Comparison of ENCODE assay signal across 28 cellular contexts in genomic region chr1:36467708-36468455, GRCh38. TPM values are rescaled to one million over a fixed set of nuclear protein-coding genes. Genes with fewer than 3 reads are reported as not detected.
DNase-seq lines count a peak whose midpoint lies in the region; ATAC-seq and TF ChIP-seq lines count a peak whose summit lies in the region.
"Had no signal": no experiment of that assay in that cellular context is flagged by ENCODE, and none has a peak within 500 bp of the region (broad histone marks: within the 10 kb centered on the region; RNA-seq: fewer than 3 reads in every experiment).

No MANE protein-coding gene starts in this region.

- DNase-seq in CD14-positive monocyte (ENCODE audit: low spot score) (no peak), neural progenitor cell (ENCODE audit: low spot score) (no peak), NCI-H187 (lab: John Stamatoyannopoulos, UW) (no peak), NCI-H510A (lab: John Stamatoyannopoulos, UW) (no peak)
- DNase-seq in stimulated activated effector memory CD8-positive, alpha-beta T cell treated with anti-CD3 and anti-CD28 coated beads, Interleukin-12 subunit alpha, Interleukin-12 subunit beta, amount 100 ng/mL, for 72 hours (ENCODE audit: low spot score in 2 of 2): no peak
- DNase-seq: CD4-positive, CD25-positive, alpha-beta regulatory T cell; DMS153; DND-41; NCI-H1092; NCI-H1417 treated with DMSO at 0.1 percent for 48 hours; NCI-H1694 treated with DMSO at 0.1 percent for 48 hours; NCI-H2081 treated with DMSO at 0.1 percent for 48 hours; NCI-H2171 treated with DMSO at 0.1 percent for 48 hours; NCI-H526; NCI-H82; NK-92 treated with Interleukin-12 subunit alpha and Interleukin-12 subunit beta, amount 100 ng/mL, for 24 hours; SJCRH30 had no signal

- intact Hi-C loops in CD14-positive monocyte (cut with micrococcal nuclease): no loop called here
- intact Hi-C loops in dendritic cell treated with granulocyte-macrophage colony-stimulating factor and Interleukin-4, amounts not matched to agents 40 ng/mL and 50 ng/mL, for 4 days (cut with micrococcal nuclease): no loop called here

- ATAC-seq in stimulated activated effector memory CD8-positive, alpha-beta T cell treated with anti-CD3 and anti-CD28 coated beads, Interleukin-12 subunit alpha, Interleukin-12 subunit beta, amount 100 ng/mL, for 72 hours: no peak
- ATAC-seq in HG03135 (IDR thresholded peaks at IDR 0.05; ENCODE audit: unreplicated experiment): no peak
- ATAC-seq: HCT116, Right ventricle myocardium inferior, SK-N-SH treated with all-trans-retinoic acid at 6 μM for 48 hours had no signal

- H3F3A ChIP-seq in neural progenitor cell (ENCODE audit: low read depth): peaks cover 18% of the 10 kb centered on the region

- no peak overlapping the region for H3K4me3 Mint-ChIP-seq in CD14-positive monocyte
- H3K4me3 Mint-ChIP-seq in dendritic cell treated with granulocyte-macrophage colony-stimulating factor and Interleukin-4, amounts not matched to agents 40 ng/mL and 50 ng/mL, for 4 days: no peak overlapping the region
- no peak overlapping the region for H3K4me3 Mint-ChIP-seq in neural progenitor cell
- H3K4me3 Mint-ChIP-seq in stimulated activated effector memory CD8-positive, alpha-beta T cell treated with anti-CD3 and anti-CD28 coated beads, Interleukin-12 subunit alpha, Interleukin-12 subunit beta, amount 100 ng/mL, for 72 hours: no peak overlapping the region
- H3K4me3 Mint-ChIP-seq: CD4-positive, CD25-positive, alpha-beta regulatory T cell had no signal

- H3K36me3 Mint-ChIP-seq in CD14-positive monocyte: peaks cover 55 to 74% of the 10 kb centered on the region in 2 donors
- peaks cover 76% of the 10 kb centered on the region for H3K36me3 Mint-ChIP-seq in dendritic cell treated with granulocyte-macrophage colony-stimulating factor and Interleukin-4, amounts not matched to agents 40 ng/mL and 50 ng/mL, for 4 days (ENCODE audit: low read depth)
- no peaks in the 10 kb centered on the region for H3K36me3 Mint-ChIP-seq in neural progenitor cell
- H3K36me3 Mint-ChIP-seq in stimulated activated effector memory CD8-positive, alpha-beta T cell treated with anti-CD3 and anti-CD28 coated beads, Interleukin-12 subunit alpha, Interleukin-12 subunit beta, amount 100 ng/mL, for 72 hours: peaks cover 7% of the 10 kb centered on the region
- H3K36me3 Mint-ChIP-seq: CD4-positive, CD25-positive, alpha-beta regulatory T cell; IgD-negative memory B cell had no signal

- no peak overlapping the region for H3K9ac ChIP-seq in neural progenitor cell

- H3K27ac Mint-ChIP-seq in CD14-positive monocyte (peak overlapping the region in 5 of 7 donors; percentile 6 to 86 (median 30)), neural progenitor cell (peak overlapping the region; percentile 53)
- H3K27ac Mint-ChIP-seq in dendritic cell treated with granulocyte-macrophage colony-stimulating factor and Interleukin-4, amounts not matched to agents 40 ng/mL and 50 ng/mL, for 4 days: peak overlapping the region; percentile 96
- peak overlapping the region; percentile 68 for H3K27ac Mint-ChIP-seq in stimulated activated effector memory CD8-positive, alpha-beta T cell treated with anti-CD3 and anti-CD28 coated beads, Interleukin-12 subunit alpha, Interleukin-12 subunit beta, amount 100 ng/mL, for 72 hours

- peaks cover 34% of the 10 kb centered on the region for H3K4me1 Mint-ChIP-seq in CD14-positive monocyte
- peaks cover 44% of the 10 kb centered on the region for H3K4me1 Mint-ChIP-seq in dendritic cell treated with granulocyte-macrophage colony-stimulating factor and Interleukin-4, amounts not matched to agents 40 ng/mL and 50 ng/mL, for 4 days (ENCODE audit: low read depth)
- H3K4me1 Mint-ChIP-seq in neural progenitor cell: peaks cover 27% of the 10 kb centered on the region
- H3K4me1 Mint-ChIP-seq in stimulated activated effector memory CD8-positive, alpha-beta T cell treated with anti-CD3 and anti-CD28 coated beads, Interleukin-12 subunit alpha, Interleukin-12 subunit beta, amount 100 ng/mL, for 72 hours: peaks cover 18% of the 10 kb centered on the region

- no peak overlapping the region for H3K4me2 ChIP-seq in neural progenitor cell
- H3K4me2 ChIP-seq: PC-9 had no signal

- H3K27ac ChIP-seq in neural progenitor cell: no peak overlapping the region
- H3K27ac ChIP-seq: PC-9, SJCRH30 had no signal

- peaks cover 11% of the 10 kb centered on the region for H3K79me2 ChIP-seq in neural progenitor cell (ENCODE audit: low read depth)

- no peak for TF ChIP-seq CTCF in CD14-positive monocyte (IDR thresholded peaks at IDR 0.05)
- no peak for TF ChIP-seq CTCF in neural progenitor cell (IDR thresholded peaks at IDR 0.05)

- H3K27me3 Mint-ChIP-seq in CD14-positive monocyte (ENCODE audit: low read depth in 3 of 3): peaks cover 0 to 3% (median 2%) of the 10 kb centered on the region in 3 donors
- no peaks in the 10 kb centered on the region for H3K27me3 Mint-ChIP-seq in dendritic cell treated with granulocyte-macrophage colony-stimulating factor and Interleukin-4, amounts not matched to agents 40 ng/mL and 50 ng/mL, for 4 days
- H3K27me3 Mint-ChIP-seq in neural progenitor cell (ENCODE audit: insufficient read depth, low read depth): peaks cover 7% of the 10 kb centered on the region
- H3K27me3 Mint-ChIP-seq: CD4-positive, CD25-positive, alpha-beta regulatory T cell; IgD-negative memory B cell had no signal

- no peaks in the 10 kb centered on the region for H4K20me1 ChIP-seq in neural progenitor cell (ENCODE audit: low read depth)

- H3K4me1 ChIP-seq in neural progenitor cell: peaks cover 25% of the 10 kb centered on the region

- no peaks in the 10 kb centered on the region for H3K36me3 ChIP-seq in neural progenitor cell
- H3K36me3 ChIP-seq: SJCRH30 had no signal

- no peaks in the 10 kb centered on the region for H3K9me3 ChIP-seq in neural progenitor cell (ENCODE audit: low read depth)
- H3K9me3 ChIP-seq: SJCRH30 had no signal

- no peaks in the 10 kb centered on the region for H3K9me3 Mint-ChIP-seq in CD14-positive monocyte
- no peaks in the 10 kb centered on the region for H3K9me3 Mint-ChIP-seq in dendritic cell treated with granulocyte-macrophage colony-stimulating factor and Interleukin-4, amounts not matched to agents 40 ng/mL and 50 ng/mL, for 4 days
- H3K9me3 Mint-ChIP-seq in neural progenitor cell: no peaks in the 10 kb centered on the region
- H3K9me3 Mint-ChIP-seq in stimulated activated effector memory CD8-positive, alpha-beta T cell treated with anti-CD3 and anti-CD28 coated beads, Interleukin-12 subunit alpha, Interleukin-12 subunit beta, amount 100 ng/mL, for 72 hours: no peaks in the 10 kb centered on the region
- H3K9me3 Mint-ChIP-seq: CD4-positive, CD25-positive, alpha-beta regulatory T cell; IgD-negative memory B cell had no signal

- H3K4me3 ChIP-seq in neural progenitor cell: no peak overlapping the region
- H3K4me3 ChIP-seq: PC-9, SJCRH30 had no signal

- H2AFZ ChIP-seq in neural progenitor cell (replicated peaks): no peak overlapping the region
- H2AFZ ChIP-seq: PC-9 had no signal

- no peaks in the 10 kb centered on the region for H3K27me3 ChIP-seq in neural progenitor cell

RNA-seq across cellular contexts. Expression of gene MRPS15, which starts 3.7 kb away (rescaled TPM):
- polyA plus RNA-seq in CD14-positive monocyte: 10 to 100 TPM; 66.4 to 68.1 TPM
- 75.2 and 109 TPM in 2 replicates for total RNA-seq in neural progenitor cell (ENCODE audit: low replicate concordance)

RNA-seq across cellular contexts. Expression of gene CSF3R, which starts 14.8 kb away (rescaled TPM):
- polyA plus RNA-seq in CD14-positive monocyte: 100 to 1,000 TPM; 270 to 447 TPM
- 0.56 TPM in 1 of 2 replicates, not detected in the other for total RNA-seq in neural progenitor cell (ENCODE audit: low replicate concordance)
- total RNA-seq: A172, H4, PC-9, RPMI7951, SJCRH30 had no signal
- polyA plus RNA-seq: BJ had no signal

RNA-seq across cellular contexts. Expression of gene OSCP1, which starts 17.6 kb away (rescaled TPM):
- under 1 TPM in 1 of 2 donors, not detected in 1; 0.82 TPM for polyA plus RNA-seq in CD14-positive monocyte
- total RNA-seq in neural progenitor cell (ENCODE audit: low replicate concordance): 7.8 and 8.2 TPM in 2 replicates
- total RNA-seq: CD4-positive, CD25-positive, alpha-beta regulatory T cell had no signal

Comparison
In these comparisons a context has a peak if more than half of its experiments do, and no peak if none do; other contexts are left out.
1. H3K27ac Mint-ChIP-seq: peak in every context shown above with its lines; median percentile 96 in dendritic cell treated with granulocyte-macrophage colony-stimulating factor and Interleukin-4, amounts not matched to agents 40 ng/mL and 50 ng/mL, for 4 days; 68 in stimulated activated effector memory CD8-positive, alpha-beta T cell treated with anti-CD3 and anti-CD28 coated beads, Interleukin-12 subunit alpha, Interleukin-12 subunit beta, amount 100 ng/mL, for 72 hours; 53 in neural progenitor cell; 30 in CD14-positive monocyte.